ENCODE assay signal across 32 cellular contexts in genomic region chr4:60506061-60506460, GRCh38.
"Had no signal": no experiment of that assay in that cellular context is flagged by ENCODE, and none has a peak within 500 bp of the region (broad histone marks: within the 10 kb centered on the region; RNA-seq: fewer than 3 reads in every experiment).

No MANE protein-coding gene starts in this region.

- H3K4me1 ChIP-seq: esophagus muscularis mucosa, foreskin keratinocyte, gastrocnemius medialis, heart left ventricle had no signal

- H3K9me3 ChIP-seq: gastrocnemius medialis had no signal

- H3K27me3 ChIP-seq: dorsolateral prefrontal cortex, esophagus muscularis mucosa, foreskin keratinocyte, gastrocnemius medialis, heart left ventricle had no signal

- H3K36me3 Mint-ChIP-seq: activated naive CD8-positive, alpha-beta T cell; brain had no signal

- H3K4me3 ChIP-seq: coronary artery, dorsolateral prefrontal cortex, esophagus muscularis mucosa, gastrocnemius medialis, heart left ventricle had no signal

- H3K27ac Mint-ChIP-seq: activated B cell treated with CpG ODN at 0.5 μM for 24 hours; activated CD8-positive, alpha-beta T cell treated with anti-CD3 and anti-CD28 coated beads for 36 hours; activated naive CD8-positive, alpha-beta T cell; activated T-helper 17 cell treated with anti-CD3 and anti-CD28 coated beads, Interleukin-2, amount 50 U/mL, for 72 hours; brain; dendritic cell treated with granulocyte-macrophage colony-stimulating factor and Interleukin-4, amounts not matched to agents 40 ng/mL and 50 ng/mL, for 4 days; endodermal cell; T-helper 17 cell; T-helper 2 cell treated with Interferon-gamma antibody and Interleukin-4, amounts not matched to agents 5 μg/mL and 100 μg/mL, for 36 hours had no signal

- DNase-seq: activated B cell treated with CpG ODN at 0.5 μM for 24 hours; activated CD4-positive, alpha-beta T cell treated with anti-CD3 and anti-CD28 coated beads for 48 hours; activated CD4-positive, alpha-beta T cell treated with anti-CD3 and anti-CD28 coated beads, Interleukin-2, amount 50 U/mL, for 1 hour; activated CD4-positive, alpha-beta T cell treated with anti-CD3 and anti-CD28 coated beads, Interleukin-2, amount 50 U/mL, for 48 hours; activated CD8-positive, alpha-beta memory T cell treated with anti-CD3 and anti-CD28 coated beads for 24 hours; activated CD8-positive, alpha-beta T cell treated with anti-CD3 and anti-CD28 coated beads for 36 hours; activated effector memory CD4-positive, alpha-beta T cell treated with Interleukin-2 at 50 U/mL for 16 hours; activated gamma-delta T cell treated with Interleukin-2 at 50 U/mL for 16 hours; activated naive CD4-positive, alpha-beta T cell treated with anti-CD3 and anti-CD28 coated beads, Interleukin-2, amount 50 U/mL, for 16 hours; activated naive CD4-positive, alpha-beta T cell treated with Interleukin-2 at 50 U/mL for 16 hours; activated T-cell treated with anti-CD3 and anti-CD28 coated beads, Interleukin-2, amount 50 U/mL, for 4 hours; amygdala; aorta; dorsolateral prefrontal cortex; effector memory CD4-positive, alpha-beta T cell; endodermal cell; erythroblast; foreskin keratinocyte; gastrocnemius medialis; glutamatergic neuron; heart left ventricle; T-helper 17 cell; T1000; WERI-Rb-1 had no signal

- H3K27me3 Mint-ChIP-seq: activated B cell treated with CpG ODN at 0.5 μM for 24 hours; activated CD8-positive, alpha-beta T cell treated with anti-CD3 and anti-CD28 coated beads for 36 hours; activated naive CD8-positive, alpha-beta T cell; activated T-helper 17 cell treated with anti-CD3 and anti-CD28 coated beads, Interleukin-2, amount 50 U/mL, for 72 hours; central memory CD8-positive, alpha-beta T cell; dendritic cell treated with granulocyte-macrophage colony-stimulating factor and Interleukin-4, amounts not matched to agents 40 ng/mL and 50 ng/mL, for 4 days; T-helper 17 cell had no signal

- H3K27ac ChIP-seq: coronary artery, dorsolateral prefrontal cortex, esophagus muscularis mucosa, foreskin keratinocyte, gastrocnemius medialis, heart left ventricle, WERI-Rb-1 had no signal

- H3K4me3 Mint-ChIP-seq: activated B cell treated with CpG ODN at 0.5 μM for 24 hours; activated CD8-positive, alpha-beta T cell treated with anti-CD3 and anti-CD28 coated beads for 36 hours; activated naive CD8-positive, alpha-beta T cell; activated T-cell treated with anti-CD3 and anti-CD28 coated beads, Interleukin-2, amount 50 U/mL, for 4 hours; activated T-helper 17 cell treated with anti-CD3 and anti-CD28 coated beads, Interleukin-2, amount 50 U/mL, for 72 hours; brain; central memory CD8-positive, alpha-beta T cell; dendritic cell treated with granulocyte-macrophage colony-stimulating factor and Interleukin-4, amounts not matched to agents 40 ng/mL and 50 ng/mL, for 4 days; endodermal cell; T-helper 17 cell; T-helper 2 cell treated with Interferon-gamma antibody and Interleukin-4, amounts not matched to agents 5 μg/mL and 100 μg/mL, for 36 hours had no signal

- H3K36me3 ChIP-seq: esophagus muscularis mucosa, gastrocnemius medialis, heart left ventricle, WERI-Rb-1 had no signal

- H3K4me1 Mint-ChIP-seq: activated B cell treated with CpG ODN at 0.5 μM for 24 hours; activated T-helper 17 cell treated with anti-CD3 and anti-CD28 coated beads, Interleukin-2, amount 50 U/mL, for 72 hours; central memory CD8-positive, alpha-beta T cell; T-helper 17 cell had no signal
